ENCODE assay signal across 1 cellular context in the genomic region with DNA sequence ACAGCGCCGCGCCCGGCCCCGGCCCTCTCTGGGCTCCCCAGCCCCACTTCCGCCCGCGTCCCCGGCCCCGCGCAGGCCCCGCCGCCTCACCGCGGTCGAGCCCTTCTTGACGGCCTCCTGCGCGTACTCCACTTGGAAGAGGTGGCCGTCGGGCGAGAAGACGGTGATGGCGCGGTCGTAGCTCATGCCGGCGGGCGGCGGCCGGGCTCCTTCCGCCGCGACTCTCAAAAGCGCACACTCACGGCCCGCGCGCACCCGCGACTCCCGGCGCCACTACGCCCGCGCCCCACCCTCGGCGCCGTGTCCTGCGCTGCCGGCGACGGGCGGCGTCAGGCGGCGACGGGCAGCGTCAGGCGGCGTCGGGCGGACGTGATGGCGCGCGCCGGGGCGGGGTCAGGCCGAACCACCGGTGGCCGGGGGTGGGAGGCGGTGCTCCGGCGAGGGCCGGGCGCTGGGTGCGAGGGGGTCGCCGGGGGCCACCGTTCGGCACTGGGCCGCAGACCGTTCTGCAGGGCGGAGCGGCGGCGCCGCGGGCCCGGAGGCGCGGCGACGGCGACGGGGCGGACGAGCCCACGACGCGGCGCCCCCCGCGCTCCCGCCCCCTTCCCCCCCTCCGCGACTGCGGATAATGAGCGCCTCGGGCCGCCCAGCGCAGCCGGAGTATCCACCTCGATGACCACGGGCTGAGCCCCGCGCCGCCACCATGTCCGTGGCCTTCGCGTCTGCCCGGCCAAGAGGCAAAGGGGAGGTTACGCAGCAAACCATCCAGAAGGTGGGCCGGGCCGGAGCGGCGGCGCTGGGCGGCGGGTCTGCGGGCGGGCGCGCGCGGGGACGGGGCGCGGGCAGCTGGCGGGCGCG.
A peak's percentile ranks its signal among the peaks of the same experiment; 100 is the strongest.
TF ChIP-seq lines count a peak whose summit lies in the region.

Gene PSMA7 (minus strand): TSS at position 277 of the 858 bp plus-strand sequence. CDS start 91 bp downstream, at position 186.
A gene with protein sequence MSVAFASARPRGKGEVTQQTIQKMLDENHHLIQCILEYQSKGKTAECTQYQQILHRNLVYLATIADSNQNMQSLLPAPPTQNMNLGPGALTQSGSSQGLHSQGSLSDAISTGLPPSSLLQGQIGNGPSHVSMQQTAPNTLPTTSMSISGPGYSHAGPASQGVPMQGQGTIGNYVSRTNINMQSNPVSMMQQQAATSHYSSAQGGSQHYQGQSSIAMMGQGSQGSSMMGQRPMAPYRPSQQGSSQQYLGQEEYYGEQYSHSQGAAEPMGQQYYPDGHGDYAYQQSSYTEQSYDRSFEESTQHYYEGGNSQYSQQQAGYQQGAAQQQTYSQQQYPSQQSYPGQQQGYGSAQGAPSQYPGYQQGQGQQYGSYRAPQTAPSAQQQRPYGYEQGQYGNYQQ (plus strand): TSS at position 652 of the 858 bp plus-strand sequence. CDS start 52 bp downstream, at position 704.

TF ChIP-seq in HCT116, 20 proteins besides CTCF, POLR2A, EP300 and RAD21 (continued from another document):
- peak; percentile 85 for TF ChIP-seq SIN3A (IDR thresholded peaks at IDR 0.05; ENCODE audit: low read depth)
- no peak for TF ChIP-seq EGR1 (IDR thresholded peaks at IDR 0.05; ENCODE audit: low read depth)
- TF ChIP-seq SP1 (IDR thresholded peaks at IDR 0.05; ENCODE audit: low read depth) = peak; percentile 54; the same call in 1 of the 2 replicates
